ENCODE assay signal across 8 cellular contexts in the genomic region with DNA sequence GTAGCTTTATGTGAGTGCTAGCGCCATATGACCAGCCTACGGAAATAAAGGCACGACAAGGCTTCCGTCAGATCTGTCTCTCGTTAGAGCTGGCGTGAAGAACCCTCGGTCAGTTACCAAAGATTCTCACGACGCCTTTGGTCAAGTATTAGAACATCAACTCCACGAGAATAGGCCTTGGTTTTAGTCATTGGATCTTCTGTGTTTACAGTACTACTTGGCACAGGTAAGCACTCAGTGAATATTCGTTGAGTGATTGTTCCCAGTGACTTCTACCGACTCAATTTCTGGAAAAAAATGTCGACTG.
DNase-seq lines count a peak whose midpoint lies in the region; ATAC-seq and TF ChIP-seq lines count a peak whose summit lies in the region.

No MANE protein-coding gene starts in this region.

- TF ChIP-seq CTCF in choroid plexus epithelial cell (conservative IDR thresholded peaks at IDR 0.05; ENCODE audit: low read depth, low read length) (no peak), nephron progenitor cell (IDR thresholded peaks at IDR 0.05) (no peak)

- H3K9me3 Mint-ChIP-seq in nephron progenitor cell, result no peaks in the 10 kb centered on the region

- ATAC-seq in GM18505 (IDR thresholded peaks at IDR 0.05; ENCODE audit: unreplicated experiment), result peak; percentile 1
- peak; percentile 6 for ATAC-seq in HG03571 (IDR thresholded peaks at IDR 0.05; ENCODE audit: unreplicated experiment)

- H3K27me3 Mint-ChIP-seq in nephron progenitor cell (ENCODE audit: low read depth, poor library complexity), result no peaks in the 10 kb centered on the region

- peak overlapping the region; percentile 93 for H3K4me3 ChIP-seq in choroid plexus epithelial cell (ENCODE audit: low read depth, low read length)

- H3K36me3 Mint-ChIP-seq in nephron progenitor cell (ENCODE audit: low read depth), result peaks cover 19% of the 10 kb centered on the region

- peak overlapping the region; percentile 98 for H3K27ac Mint-ChIP-seq in nephron progenitor cell

- DNase-seq in choroid plexus epithelial cell (ENCODE audit: low read depth) (no peak), nephron progenitor cell (no peak), GDM1 (lab: John Stamatoyannopoulos, UW) (no peak), iPS-NIHi7 (ENCODE audit: extremely low spot score) (no peak), inferior parietal cortex (ENCODE audit: extremely low spot score) (no peak)
- no peak for DNase-seq in stimulated activated CD4-positive, alpha-beta T cell treated with anti-CD3 and anti-CD28 coated beads, Interleukin-15, amount 100 ng/mL, for 24 hours

- TF ChIP-seq POLR2A in GM18505 (IDR thresholded peaks at IDR 0.05; ENCODE audit: borderline replicate concordance, extremely low read depth, insufficient read depth, insufficient read length), result no peak

- peak overlapping the region; percentile 97 for H3K4me3 Mint-ChIP-seq in nephron progenitor cell

- peaks cover 35% of the 10 kb centered on the region for H3K4me1 Mint-ChIP-seq in nephron progenitor cell
